ENCODE assay signal across 8 cellular contexts in genomic region chr19:9674669-9675357, GRCh38. TPM values are rescaled to one million over a fixed set of nuclear protein-coding genes. Genes with fewer than 3 reads are reported as not detected.
A peak's percentile ranks its signal among the peaks of the same experiment; 100 is the strongest.
DNase-seq lines count a peak whose midpoint lies in the region; ATAC-seq and FAIRE-seq lines count a peak whose summit lies in the region.

Gene ZNF562, minus strand, starts transcription at chr19:9675100. Its CDS starts 14,356 bp downstream, at chr19:9660744.

- peaks cover 19% of the 10 kb centered on the region for H3K36me3 Mint-ChIP-seq in IgD-negative memory B cell
- H3K36me3 Mint-ChIP-seq in activated T-helper 17 cell treated with anti-CD3 and anti-CD28 coated beads, Interleukin-2, amount 50 U/mL, for 72 hours (ENCODE audit: low read depth), result peaks cover 54% of the 10 kb centered on the region
- H3K36me3 Mint-ChIP-seq in natural killer cell treated with Interleukin-12 subunit alpha and Interleukin-12 subunit beta and Interleukin-15 and Interleukin-18, amount 100 ng/mL, for 72 hours, result peaks cover 37% of the 10 kb centered on the region
- peaks cover 52% of the 10 kb centered on the region for H3K36me3 Mint-ChIP-seq in stimulated activated naive CD8-positive, alpha-beta T cell treated with anti-CD3 and anti-CD28 coated beads, Interleukin-15, Interleukin-2, amounts not matched to agents 100 ng/mL and 50 ng/mL, for 24 hours (ENCODE audit: low read depth)

- H3K4me3 Mint-ChIP-seq in IgD-negative memory B cell, result peak within 1 kb of the TSS; percentile 94 to 100 (median 98)
- peak within 1 kb of the TSS; percentile 74 for H3K4me3 Mint-ChIP-seq in activated T-helper 17 cell treated with anti-CD3 and anti-CD28 coated beads, Interleukin-2, amount 50 U/mL, for 72 hours
- peak within 1 kb of the TSS; percentile 95 for H3K4me3 Mint-ChIP-seq in natural killer cell treated with Interleukin-12 subunit alpha and Interleukin-12 subunit beta and Interleukin-15 and Interleukin-18, amount 100 ng/mL, for 72 hours
- peak within 1 kb of the TSS; percentile 86 for H3K4me3 Mint-ChIP-seq in stimulated activated naive CD8-positive, alpha-beta T cell treated with anti-CD3 and anti-CD28 coated beads, Interleukin-15, Interleukin-2, amounts not matched to agents 100 ng/mL and 50 ng/mL, for 24 hours

- DNase-seq in COLO829 (ENCODE audit: low spot score), result peak; percentile 87
- peak; percentile 66 for DNase-seq in RCC 7860 (ENCODE audit: low spot score)
- DNase-seq in fibroblast of peridontal ligament (ENCODE audit: extremely low read depth), result peak; percentile 88
- DNase-seq in natural killer cell treated with Interleukin-12 subunit alpha and Interleukin-12 subunit beta and Interleukin-15 and Interleukin-18, amount 100 ng/mL, for 72 hours (ENCODE audit: low spot score), result peak; percentile 89

- peaks cover 14 to 19% (median 16%) of the 10 kb centered on the region in 3 donors for H3K4me1 Mint-ChIP-seq in IgD-negative memory B cell
- peaks cover 25% of the 10 kb centered on the region for H3K4me1 Mint-ChIP-seq in activated T-helper 17 cell treated with anti-CD3 and anti-CD28 coated beads, Interleukin-2, amount 50 U/mL, for 72 hours
- H3K4me1 Mint-ChIP-seq in natural killer cell treated with Interleukin-12 subunit alpha and Interleukin-12 subunit beta and Interleukin-15 and Interleukin-18, amount 100 ng/mL, for 72 hours (ENCODE audit: low read depth in 2 of 2), result peaks cover 24 to 33% of the 10 kb centered on the region in 2 donors
- peaks cover 35% of the 10 kb centered on the region for H3K4me1 Mint-ChIP-seq in stimulated activated naive CD8-positive, alpha-beta T cell treated with anti-CD3 and anti-CD28 coated beads, Interleukin-15, Interleukin-2, amounts not matched to agents 100 ng/mL and 50 ng/mL, for 24 hours (ENCODE audit: low read depth)

- FAIRE-seq in RCC 7860 (lab: Jason Lieb, UNC), result no peak

- peak; percentile 90 for ATAC-seq in GM21390 (IDR thresholded peaks at IDR 0.05; ENCODE audit: unreplicated experiment)
- peak; percentile 77 for ATAC-seq in activated T-helper 17 cell treated with anti-CD3 and anti-CD28 coated beads, Interleukin-2, amount 50 U/mL, for 72 hours (replicated peaks)
- ATAC-seq in natural killer cell treated with Interleukin-12 subunit alpha and Interleukin-12 subunit beta and Interleukin-15 and Interleukin-18, amount 100 ng/mL, for 72 hours, result peak; percentile 93 to 95

- peak within 1 kb of the TSS; percentile 93 to 100 (median 97) for H3K27ac Mint-ChIP-seq in IgD-negative memory B cell
- H3K27ac Mint-ChIP-seq in activated T-helper 17 cell treated with anti-CD3 and anti-CD28 coated beads, Interleukin-2, amount 50 U/mL, for 72 hours, result peak within 1 kb of the TSS; percentile 94
- peak within 1 kb of the TSS; percentile 90 to 94 for H3K27ac Mint-ChIP-seq in natural killer cell treated with Interleukin-12 subunit alpha and Interleukin-12 subunit beta and Interleukin-15 and Interleukin-18, amount 100 ng/mL, for 72 hours
- peak within 1 kb of the TSS; percentile 98 for H3K27ac Mint-ChIP-seq in stimulated activated naive CD8-positive, alpha-beta T cell treated with anti-CD3 and anti-CD28 coated beads, Interleukin-15, Interleukin-2, amounts not matched to agents 100 ng/mL and 50 ng/mL, for 24 hours

- H3K27me3 Mint-ChIP-seq in IgD-negative memory B cell, result no peaks in the 10 kb centered on the region
- no peaks in the 10 kb centered on the region for H3K27me3 Mint-ChIP-seq in activated T-helper 17 cell treated with anti-CD3 and anti-CD28 coated beads, Interleukin-2, amount 50 U/mL, for 72 hours
- H3K27me3 Mint-ChIP-seq in natural killer cell treated with Interleukin-12 subunit alpha and Interleukin-12 subunit beta and Interleukin-15 and Interleukin-18, amount 100 ng/mL, for 72 hours, result peaks cover 0 to 3% of the 10 kb centered on the region in 2 donors
- no peaks in the 10 kb centered on the region for H3K27me3 Mint-ChIP-seq in stimulated activated naive CD8-positive, alpha-beta T cell treated with anti-CD3 and anti-CD28 coated beads, Interleukin-15, Interleukin-2, amounts not matched to agents 100 ng/mL and 50 ng/mL, for 24 hours

- H3K9me3 Mint-ChIP-seq in IgD-negative memory B cell, result peaks cover 10 to 21% (median 19%) of the 10 kb centered on the region in 3 donors
- H3K9me3 Mint-ChIP-seq in activated T-helper 17 cell treated with anti-CD3 and anti-CD28 coated beads, Interleukin-2, amount 50 U/mL, for 72 hours, result peaks cover 18% of the 10 kb centered on the region
- peaks cover 10% of the 10 kb centered on the region for H3K9me3 Mint-ChIP-seq in natural killer cell treated with Interleukin-12 subunit alpha and Interleukin-12 subunit beta and Interleukin-15 and Interleukin-18, amount 100 ng/mL, for 72 hours
- H3K9me3 Mint-ChIP-seq in stimulated activated naive CD8-positive, alpha-beta T cell treated with anti-CD3 and anti-CD28 coated beads, Interleukin-15, Interleukin-2, amounts not matched to agents 100 ng/mL and 50 ng/mL, for 24 hours, result peaks cover 22% of the 10 kb centered on the region

RNA-seq across cellular contexts. Expression of gene ZNF562, which starts in this region (rescaled TPM):
- polyA plus RNA-seq in IgD-negative memory B cell, result 4.7 TPM
- total RNA-seq in activated T-helper 17 cell treated with anti-CD3 and anti-CD28 coated beads, Interleukin-2, amount 50 U/mL, for 72 hours, result 10 to 100 TPM; 39.3 to 53.2 TPM
- 10 to 100 TPM; 35.8 to 36.9 TPM for total RNA-seq in natural killer cell treated with Interleukin-12 subunit alpha and Interleukin-12 subunit beta and Interleukin-15 and Interleukin-18, amount 100 ng/mL, for 72 hours

Comparison
In these comparisons a context has a peak if more than half of its experiments do, and no peak if none do; other contexts are left out.
1. Peak in every context shown above with its lines: DNase-seq and ATAC-seq.